Comparison of ENCODE assay signal across 8 cellular contexts in genomic region chr2:53787911-53788289, GRCh38. TPM values are rescaled to one million over a fixed set of nuclear protein-coding genes. Genes with fewer than 3 reads are reported as not detected.
DNase-seq lines count a peak whose midpoint lies in the region; ATAC-seq and TF ChIP-seq lines count a peak whose summit lies in the region.

No MANE protein-coding gene starts in this region.

- no peak for DNase-seq in activated CD8-positive, alpha-beta memory T cell treated with anti-CD3 and anti-CD28 coated beads, Interleukin-2, amount 10 ng/mL, durations not matched to agents 7 days and 5 days
- DNase-seq in activated CD8-positive, alpha-beta memory T cell treated with anti-CD3 and anti-CD28 coated beads, Interleukin-2, amount 50 U/mL, for 4 hours: no peak
- DNase-seq in kidney epithelial cell (ENCODE audit: low read depth): no peak
- DNase-seq in thyroid gland: no peak
- no peak for DNase-seq in activated gamma-delta T cell (lab: John Stamatoyannopoulos, UW)

- no peaks in the 10 kb centered on the region for H3K36me3 ChIP-seq in kidney epithelial cell (ENCODE audit: control insufficient read depth, insufficient read depth, low read length)
- no peaks in the 10 kb centered on the region for H3K36me3 ChIP-seq in thyroid gland

- peaks cover 44% of the 10 kb centered on the region for H3K4me1 Mint-ChIP-seq in activated CD8-positive, alpha-beta memory T cell treated with anti-CD3 and anti-CD28 coated beads, Interleukin-2, amount 10 ng/mL, durations not matched to agents 7 days and 5 days
- peaks cover 53% of the 10 kb centered on the region for H3K4me1 Mint-ChIP-seq in activated naive CD8-positive, alpha-beta T cell (ENCODE audit: low read depth)

- TF ChIP-seq CTCF in kidney epithelial cell (IDR thresholded peaks at IDR 0.05; ENCODE audit: insufficient read depth, low read length, poor library complexity, severe bottlenecking) (no peak), thyroid gland (IDR thresholded peaks at IDR 0.05) (no peak)

- H3K9me3 ChIP-seq in thyroid gland: no peaks in the 10 kb centered on the region

- H3K4me3 ChIP-seq in kidney epithelial cell (ENCODE audit: low read depth, low read length) (peak overlapping the region; percentile 71), thyroid gland (replicated peaks in 1 of 3) (peak overlapping the region in 2 of 3 donors; percentile 50 to 81)

- ATAC-seq in activated CD8-positive, alpha-beta memory T cell treated with anti-CD3 and anti-CD28 coated beads, Interleukin-2, amount 10 ng/mL, durations not matched to agents 7 days and 5 days: no peak
- ATAC-seq in HG03097 (IDR thresholded peaks at IDR 0.05; ENCODE audit: low FRiP score, unreplicated experiment): no peak
- no peak for ATAC-seq in GM19328 (IDR thresholded peaks at IDR 0.05; ENCODE audit: unreplicated experiment)

- H3K9me3 Mint-ChIP-seq in activated CD8-positive, alpha-beta memory T cell treated with anti-CD3 and anti-CD28 coated beads, Interleukin-2, amount 10 ng/mL, durations not matched to agents 7 days and 5 days (ENCODE audit: low read depth): no peaks in the 10 kb centered on the region
- H3K9me3 Mint-ChIP-seq in activated naive CD8-positive, alpha-beta T cell (ENCODE audit: low read depth): no peaks in the 10 kb centered on the region

- H3K36me3 Mint-ChIP-seq in activated CD8-positive, alpha-beta memory T cell treated with anti-CD3 and anti-CD28 coated beads, Interleukin-2, amount 10 ng/mL, durations not matched to agents 7 days and 5 days: peaks cover 11% of the 10 kb centered on the region
- H3K36me3 Mint-ChIP-seq in activated naive CD8-positive, alpha-beta T cell: peaks cover 2% of the 10 kb centered on the region

- no peak for TF ChIP-seq POLR2A in thyroid gland (IDR thresholded peaks at IDR 0.05)

- CTCF ChIA-PET in activated CD8-positive, alpha-beta memory T cell treated with anti-CD3 and anti-CD28 coated beads, Interleukin-2, amount 10 ng/mL, durations not matched to agents 7 days and 5 days (lab: Charles Lee): interaction anchor here (2.2 to 2.8 kb wide), 2 partner anchors 12 to 20 kb away, joined by 8 to 16 read pairs; partner anchors contain the start of gene CHAC2

- peak overlapping the region; percentile 100 for H3K4me3 Mint-ChIP-seq in activated CD8-positive, alpha-beta memory T cell treated with anti-CD3 and anti-CD28 coated beads, Interleukin-2, amount 10 ng/mL, durations not matched to agents 7 days and 5 days
- H3K4me3 Mint-ChIP-seq in activated naive CD8-positive, alpha-beta T cell: peak overlapping the region; percentile 98

- no peaks in the 10 kb centered on the region for H3K27me3 Mint-ChIP-seq in activated CD8-positive, alpha-beta memory T cell treated with anti-CD3 and anti-CD28 coated beads, Interleukin-2, amount 10 ng/mL, durations not matched to agents 7 days and 5 days
- no peaks in the 10 kb centered on the region for H3K27me3 Mint-ChIP-seq in activated naive CD8-positive, alpha-beta T cell

- no peaks in the 10 kb centered on the region for H3K27me3 ChIP-seq in kidney epithelial cell (ENCODE audit: control insufficient read depth, insufficient read depth, low read length)
- H3K27me3 ChIP-seq in thyroid gland: no peaks in the 10 kb centered on the region

- peak overlapping the region in 1 of 3 donors; percentile 75 for H3K27ac ChIP-seq in thyroid gland

- H3K27ac Mint-ChIP-seq in activated CD8-positive, alpha-beta memory T cell treated with anti-CD3 and anti-CD28 coated beads, Interleukin-2, amount 10 ng/mL, durations not matched to agents 7 days and 5 days: peak overlapping the region; percentile 94
- peak overlapping the region; percentile 93 for H3K27ac Mint-ChIP-seq in activated naive CD8-positive, alpha-beta T cell

- peaks cover 34 to 37% of the 10 kb centered on the region in 2 donors for H3K4me1 ChIP-seq in thyroid gland

- WGBS in thyroid gland, 2 donors: 10 to 11% methylated on average over 7 of the region's 7 CpGs

- intact Hi-C loops in thyroid gland (cut with DNase I): no loop called here

RNA-seq across cellular contexts. Expression of gene ERLEC1, which starts 1.1 kb away (rescaled TPM):
- 10 to 100 TPM; 21.6 to 30.8 TPM for total RNA-seq in activated CD8-positive, alpha-beta memory T cell treated with anti-CD3 and anti-CD28 coated beads, Interleukin-2, amount 10 ng/mL, durations not matched to agents 7 days and 5 days
- total RNA-seq in kidney epithelial cell: 51.9 and 54.8 TPM in 2 replicates
- 100 to 1,000 TPM in 1 of 4 donors, 10 to 100 TPM in 3; 54.1 to 138 (median 83.2) TPM for total RNA-seq in thyroid gland

RNA-seq across cellular contexts. Expression of gene ASB3, which starts 1.1 kb away (rescaled TPM):
- 10 to 100 TPM; 27.6 to 30.1 TPM for total RNA-seq in activated CD8-positive, alpha-beta memory T cell treated with anti-CD3 and anti-CD28 coated beads, Interleukin-2, amount 10 ng/mL, durations not matched to agents 7 days and 5 days
- total RNA-seq in kidney epithelial cell (12.9 and 17.3 TPM in 2 replicates), thyroid gland (10 to 100 TPM; 24.2 to 32.2 (median 30.2) TPM)

RNA-seq across cellular contexts. Expression of gene CHAC2, which starts 20.3 kb away (rescaled TPM):
- total RNA-seq in activated CD8-positive, alpha-beta memory T cell treated with anti-CD3 and anti-CD28 coated beads, Interleukin-2, amount 10 ng/mL, durations not matched to agents 7 days and 5 days: 10 to 100 TPM; 13.3 to 21.9 TPM
- total RNA-seq in kidney epithelial cell: 6.4 and 7.2 TPM in 2 replicates
- 1 to 10 TPM; 1.7 to 3.2 (median 1.9) TPM for total RNA-seq in thyroid gland
